ENCODE assay signal across 3 cellular contexts in the genomic region with DNA sequence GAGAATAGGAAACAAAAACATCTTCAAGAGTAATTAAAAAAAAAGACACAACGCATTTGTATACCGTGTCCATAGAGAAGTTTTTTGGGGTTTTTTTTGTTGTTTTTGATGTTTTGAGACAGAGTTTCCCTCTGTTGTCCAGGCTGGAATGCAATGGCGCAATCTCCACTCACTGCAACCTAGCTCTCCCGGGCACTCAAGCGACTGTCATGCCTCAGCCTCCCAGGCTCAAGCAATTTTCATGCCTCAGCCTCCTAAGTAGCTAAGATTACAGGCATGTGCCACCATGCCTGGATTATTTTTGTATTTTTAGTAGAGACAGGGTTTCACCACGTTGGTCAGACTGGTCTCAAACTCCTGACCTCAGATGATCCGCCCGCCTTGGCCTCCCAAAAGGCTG. TPM values are rescaled to one million over a fixed set of nuclear protein-coding genes. Genes with fewer than 3 reads are reported as not detected.
DNase-seq lines count a peak whose midpoint lies in the region.
"Not testable (repeated sequence)": the region's sequence is repeated elsewhere in the genome, so short reads cannot be mapped to it uniquely, and the experiment has no call there.

No MANE protein-coding gene starts in this region.

- H3K23ac ChIP-seq in trophoblast cell (ENCODE audit: low read length): not testable (repeated sequence)

- peak; percentile 15 for DNase-seq in amniotic epithelial cell (ENCODE audit: low read depth)
- peak; percentile 28 for DNase-seq in iris pigment epithelial cell (ENCODE audit: low read depth)
- peak; percentile 61 to 73 for DNase-seq in trophoblast cell

- H3K9me3 ChIP-seq in trophoblast cell (ENCODE audit: insufficient read depth, low read depth, low read length): not testable (repeated sequence)

- H3K4me3 ChIP-seq in trophoblast cell (ENCODE audit: low read depth, low read length): not testable (repeated sequence)

- not testable (repeated sequence) for H3K4me1 ChIP-seq in trophoblast cell (ENCODE audit: control insufficient read depth in 1 of 2, insufficient read depth in 2 of 2, low read length in 2 of 2)

- not testable (repeated sequence) for H3K4ac ChIP-seq in trophoblast cell (ENCODE audit: low read depth, low read length)

- H2AFZ ChIP-seq in trophoblast cell (ENCODE audit: insufficient read depth, low read length, poor library complexity): not testable (repeated sequence)

- not testable (repeated sequence) for H2BK12ac ChIP-seq in trophoblast cell (ENCODE audit: low read length)

- no CpG with 5 or more reads among the region's 8 CpGs for WGBS in trophoblast cell (ENCODE audit: extremely low coverage, insufficient coverage, insufficient read length)

- not testable (repeated sequence) for H3K79me2 ChIP-seq in trophoblast cell (ENCODE audit: control insufficient read depth, insufficient read depth, low read length, poor library complexity)

- H3K4me2 ChIP-seq in trophoblast cell (ENCODE audit: low read length): not testable (repeated sequence)

- H4K91ac ChIP-seq in trophoblast cell (ENCODE audit: low read depth, low read length): not testable (repeated sequence)

- not testable (repeated sequence) for H3K9ac ChIP-seq in trophoblast cell (ENCODE audit: low read length)

- H3K27ac ChIP-seq in trophoblast cell (ENCODE audit: low read depth, low read length): not testable (repeated sequence)

- not testable (repeated sequence) for H3K14ac ChIP-seq in trophoblast cell (ENCODE audit: low read length)

- peaks cover 1 to 11% of the 10 kb centered on the region in 2 experiments for H3K36me3 ChIP-seq in trophoblast cell (ENCODE audit: control insufficient read depth in 1 of 2, insufficient read depth in 2 of 2, low read length in 2 of 2)

- not testable (repeated sequence) for H2AK5ac ChIP-seq in trophoblast cell (ENCODE audit: low read length)

- not testable (repeated sequence) for H2BK5ac ChIP-seq in trophoblast cell (ENCODE audit: low read depth, low read length, poor library complexity)

- not testable (repeated sequence) for H3K79me1 ChIP-seq in trophoblast cell (ENCODE audit: low read length)

- H3K27me3 ChIP-seq in trophoblast cell (ENCODE audit: insufficient read depth, low read length): not testable (repeated sequence)

- not testable (repeated sequence) for H2BK120ac ChIP-seq in trophoblast cell (ENCODE audit: insufficient read depth, low read length, poor library complexity)

- not testable (repeated sequence) for H3K18ac ChIP-seq in trophoblast cell (ENCODE audit: low read length)

- H4K8ac ChIP-seq in trophoblast cell (ENCODE audit: low read depth, low read length): not testable (repeated sequence)

- not testable (repeated sequence) for H4K12ac ChIP-seq in trophoblast cell (ENCODE audit: low read depth, low read length)

RNA-seq across cellular contexts. Expression of a gene that starts 12.0 kb away (rescaled TPM):
- 7.4 and 8.3 TPM in 2 replicates for polyA plus RNA-seq in trophoblast cell (2013)

Comparison
In these comparisons a context has a peak if more than half of its experiments do, and no peak if none do; other contexts are left out.
1. DNase-seq: peak in every context shown above with its lines; median percentile 67 in trophoblast cell; 28 in iris pigment epithelial cell; 15 in amniotic epithelial cell.